Comparison of ENCODE assay signal across 8 cellular contexts in the genomic region with DNA sequence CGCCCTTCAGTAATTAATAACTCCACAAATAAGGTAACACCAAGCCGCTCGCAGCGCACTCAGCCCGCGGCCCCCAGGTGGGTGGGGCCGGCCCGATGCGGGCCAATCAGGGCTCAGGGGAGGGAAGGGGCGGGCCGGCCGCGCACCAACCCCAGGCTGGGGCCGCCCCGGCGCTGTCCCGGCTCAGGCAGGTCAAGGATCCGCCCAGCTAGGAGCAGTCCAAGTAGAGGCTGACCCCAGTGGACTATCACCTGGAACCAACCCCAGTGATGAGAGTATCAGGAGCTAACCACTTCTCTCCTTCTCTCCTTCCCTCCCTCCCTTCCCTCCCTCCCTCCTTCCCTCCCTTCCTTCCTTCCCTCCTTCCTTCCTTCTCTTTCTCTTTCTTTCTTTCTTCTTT.
DNase-seq lines count a peak whose midpoint lies in the region; ATAC-seq and TF ChIP-seq lines count a peak whose summit lies in the region.

No MANE protein-coding gene starts in this region.

- no peak overlapping the region for H3K27ac ChIP-seq in HCT116 (ENCODE audit: low read depth, low read length)

- no peak for TF ChIP-seq POLR2A in HCT116 (IDR thresholded peaks at IDR 0.05; ENCODE audit: borderline replicate concordance, extremely low read depth, insufficient read depth, insufficient read length)

- H3K4me1 ChIP-seq in HCT116 (ENCODE audit: control insufficient read depth in 1 of 2, insufficient read depth in 2 of 2, low read length in 2 of 2): peaks cover 0 to 6% of the 10 kb centered on the region in 2 experiments; a peak in 1 of 4 replicates

- 0 out of 2 replicates have a peak, but pooled peaks cover 6% of the 10 kb centered on the region for H3K27me3 ChIP-seq in HCT116 (ENCODE audit: insufficient read depth, low read length)

- no peaks in the 10 kb centered on the region for H3K9me3 ChIP-seq in HCT116 (ENCODE audit: control insufficient read depth in 1 of 2, insufficient read depth in 1 of 2, low read depth in 1 of 2, low read length in 2 of 2)

- peaks cover 6% of the 10 kb centered on the region for H3K4me1 Mint-ChIP-seq in CD14-positive monocyte

- no peaks in the 10 kb centered on the region for H3K9me2 ChIP-seq in HCT116 (ENCODE audit: insufficient read depth)

- CTCF ChIA-PET in HCT116 (lab: Charles Lee): no interaction called here

- peaks cover 0 to 2% (median 0%) of the 10 kb centered on the region in 7 donors for H3K9me3 Mint-ChIP-seq in CD14-positive monocyte

- no peak overlapping the region for H3K4me3 ChIP-seq in HCT116 (replicated peaks in 1 of 2; ENCODE audit: low read depth in 1 of 2, low read length in 2 of 2)

- no peak for TF ChIP-seq RAD21 in HCT116 (IDR thresholded peaks at IDR 0.05; ENCODE audit: low read depth)

- POLR2A ChIA-PET in HCT116 (lab: Charles Lee): no interaction called here

- H3K79me2 ChIP-seq in HCT116 (ENCODE audit: insufficient read depth, low read length): no peaks in the 10 kb centered on the region

- peak; percentile 99 for ATAC-seq in HCT116

- H3K36me3 ChIP-seq in HCT116 (ENCODE audit: control insufficient read depth in 1 of 2, insufficient read depth in 2 of 2, low read length in 2 of 2): no peaks in the 10 kb centered on the region

- peak overlapping the region; percentile 42 for H3K4me2 ChIP-seq in HCT116 (ENCODE audit: low read length)

- H3K4me3 Mint-ChIP-seq in CD14-positive monocyte: no peak overlapping the region

- DNase-seq in CD14-positive monocyte (ENCODE audit: low spot score) (peak; percentile 14), HCT116 (ENCODE audit: low read depth, low spot score) (no peak), iPS DF 19.7 (ENCODE audit: low read depth, low spot score) (peak; percentile 45), NCI-H748 (lab: John Stamatoyannopoulos, UW; ENCODE audit: unreplicated experiment) (no peak), NOMO-1 (lab: John Stamatoyannopoulos, UW; ENCODE audit: unreplicated experiment in 2 of 2) (no peak), ACHN (no peak)
- peak; percentile 42 for DNase-seq in activated T-cell treated with anti-CD3 and anti-CD28 coated beads, Interleukin-2, amount 50 U/mL, for 1 hour
- peak; percentile 9 for DNase-seq in stimulated activated CD4-positive, alpha-beta T cell treated with anti-CD3 and anti-CD28 coated beads, Interleukin-2, amount 100 ng/mL, for 4 hours (ENCODE audit: low read depth)

- intact Hi-C loops in CD14-positive monocyte (cut with micrococcal nuclease): no loop called here
- intact Hi-C loops in HCT116 (cut with micrococcal nuclease): no loop called here

- no TSS peak for BruUV-seq in HCT116 (replicated peaks; lab: Mats Ljungman, UMichigan)

- H2AFZ ChIP-seq in HCT116 (ENCODE audit: low read depth, low read length, poor library complexity, severe bottlenecking): no peak overlapping the region

- H3K36me3 Mint-ChIP-seq in CD14-positive monocyte: no peaks in the 10 kb centered on the region

- in situ Hi-C loops in ACHN (cut with HindIII; ENCODE audit: low pct_ligation_motif_present, low pct_unique_long_range_greater_than_20kb, low sequenced_read_pairs): no loop called here

- RAD21 ChIA-PET in HCT116 (lab: Charles Lee; ENCODE audit: low non-redundant PET in 1 of 2, low total read pairs in 2 of 2, uncharacterized antibody in 2 of 2, unreplicated experiment in 2 of 2): no interaction called here

- TF ChIP-seq CTCF in CD14-positive monocyte (IDR thresholded peaks at IDR 0.05) (no peak), HCT116 (IDR thresholded peaks at IDR 0.05 in 2 of 3, conservative IDR thresholded peaks at IDR 0.05 in 1 of 3; ENCODE audit: borderline replicate concordance in 1 of 3, insufficient read depth in 1 of 3, low read depth in 2 of 3, low read length in 2 of 3) (no peak)

- no peaks in the 10 kb centered on the region for H4K20me1 ChIP-seq in HCT116 (ENCODE audit: insufficient read depth)

- no peak overlapping the region for H3K9ac ChIP-seq in HCT116 (ENCODE audit: low read length)

- H3K27me3 Mint-ChIP-seq in CD14-positive monocyte (ENCODE audit: low read depth in 3 of 3): peaks cover 7 to 22% (median 13%) of the 10 kb centered on the region in 3 donors

- no peak overlapping the region for H3K27ac Mint-ChIP-seq in CD14-positive monocyte

TF ChIP-seq in HCT116, 20 proteins besides CTCF, POLR2A, EP300 and RAD21:
- TF ChIP-seq, protein P1, sequence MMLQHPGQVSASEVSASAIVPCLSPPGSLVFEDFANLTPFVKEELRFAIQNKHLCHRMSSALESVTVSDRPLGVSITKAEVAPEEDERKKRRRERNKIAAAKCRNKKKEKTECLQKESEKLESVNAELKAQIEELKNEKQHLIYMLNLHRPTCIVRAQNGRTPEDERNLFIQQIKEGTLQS (IDR thresholded peaks at IDR 0.05): no peak
- TF ChIP-seq POLR2AphosphoS5 (IDR thresholded peaks at IDR 0.05; ENCODE audit: low read depth, low read length): no peak
- TF ChIP-seq ZFX (IDR thresholded peaks at IDR 0.05): no peak
- no peak for TF ChIP-seq ELF1 (IDR thresholded peaks at IDR 0.05; ENCODE audit: borderline replicate concordance, low read depth)
- no peak for TF ChIP-seq TCF7L2 (IDR thresholded peaks at IDR 0.05; ENCODE audit: borderline replicate concordance, extremely low read depth, insufficient read depth, insufficient read length)
- TF ChIP-seq EZH2 (IDR thresholded peaks at IDR 0.05): no peak
- no peak for TF ChIP-seq FOSL1 (IDR thresholded peaks at IDR 0.05; ENCODE audit: low read depth)
- no peak for TF ChIP-seq JUND (IDR thresholded peaks at IDR 0.05)
- TF ChIP-seq EGR1 (IDR thresholded peaks at IDR 0.05; ENCODE audit: low read depth): no peak
- TF ChIP-seq, protein P2, sequence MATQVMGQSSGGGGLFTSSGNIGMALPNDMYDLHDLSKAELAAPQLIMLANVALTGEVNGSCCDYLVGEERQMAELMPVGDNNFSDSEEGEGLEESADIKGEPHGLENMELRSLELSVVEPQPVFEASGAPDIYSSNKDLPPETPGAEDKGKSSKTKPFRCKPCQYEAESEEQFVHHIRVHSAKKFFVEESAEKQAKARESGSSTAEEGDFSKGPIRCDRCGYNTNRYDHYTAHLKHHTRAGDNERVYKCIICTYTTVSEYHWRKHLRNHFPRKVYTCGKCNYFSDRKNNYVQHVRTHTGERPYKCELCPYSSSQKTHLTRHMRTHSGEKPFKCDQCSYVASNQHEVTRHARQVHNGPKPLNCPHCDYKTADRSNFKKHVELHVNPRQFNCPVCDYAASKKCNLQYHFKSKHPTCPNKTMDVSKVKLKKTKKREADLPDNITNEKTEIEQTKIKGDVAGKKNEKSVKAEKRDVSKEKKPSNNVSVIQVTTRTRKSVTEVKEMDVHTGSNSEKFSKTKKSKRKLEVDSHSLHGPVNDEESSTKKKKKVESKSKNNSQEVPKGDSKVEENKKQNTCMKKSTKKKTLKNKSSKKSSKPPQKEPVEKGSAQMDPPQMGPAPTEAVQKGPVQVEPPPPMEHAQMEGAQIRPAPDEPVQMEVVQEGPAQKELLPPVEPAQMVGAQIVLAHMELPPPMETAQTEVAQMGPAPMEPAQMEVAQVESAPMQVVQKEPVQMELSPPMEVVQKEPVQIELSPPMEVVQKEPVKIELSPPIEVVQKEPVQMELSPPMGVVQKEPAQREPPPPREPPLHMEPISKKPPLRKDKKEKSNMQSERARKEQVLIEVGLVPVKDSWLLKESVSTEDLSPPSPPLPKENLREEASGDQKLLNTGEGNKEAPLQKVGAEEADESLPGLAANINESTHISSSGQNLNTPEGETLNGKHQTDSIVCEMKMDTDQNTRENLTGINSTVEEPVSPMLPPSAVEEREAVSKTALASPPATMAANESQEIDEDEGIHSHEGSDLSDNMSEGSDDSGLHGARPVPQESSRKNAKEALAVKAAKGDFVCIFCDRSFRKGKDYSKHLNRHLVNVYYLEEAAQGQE (IDR thresholded peaks at IDR 0.05; ENCODE audit: low read depth): no peak
- TF ChIP-seq SP1 (IDR thresholded peaks at IDR 0.05; ENCODE audit: low read depth): no peak
- TF ChIP-seq SRF (IDR thresholded peaks at IDR 0.05; ENCODE audit: low read depth): no peak
- TF ChIP-seq ZNF274 (IDR thresholded peaks at IDR 0.05; ENCODE audit: low read depth, low read length): no peak
- TF ChIP-seq, protein P3, sequence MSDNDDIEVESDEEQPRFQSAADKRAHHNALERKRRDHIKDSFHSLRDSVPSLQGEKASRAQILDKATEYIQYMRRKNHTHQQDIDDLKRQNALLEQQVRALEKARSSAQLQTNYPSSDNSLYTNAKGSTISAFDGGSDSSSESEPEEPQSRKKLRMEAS (IDR thresholded peaks at IDR 0.05): no peak

Comparison
In these comparisons a context has a peak if more than half of its experiments do, and no peak if none do; other contexts are left out.
1. DNase-seq: peak in CD14-positive monocyte (single experiment), activated T-cell treated with anti-CD3 and anti-CD28 coated beads, Interleukin-2, amount 50 U/mL, for 1 hour (single experiment), iPS DF 19.7 (single experiment) and stimulated activated CD4-positive, alpha-beta T cell treated with anti-CD3 and anti-CD28 coated beads, Interleukin-2, amount 100 ng/mL, for 4 hours (single experiment); none in HCT116 (single experiment), NCI-H748 (single experiment), NOMO-1 (0 of 2) and ACHN (single experiment).